Comparison of ENCODE assay signal across 8 cellular contexts in the genomic region with DNA sequence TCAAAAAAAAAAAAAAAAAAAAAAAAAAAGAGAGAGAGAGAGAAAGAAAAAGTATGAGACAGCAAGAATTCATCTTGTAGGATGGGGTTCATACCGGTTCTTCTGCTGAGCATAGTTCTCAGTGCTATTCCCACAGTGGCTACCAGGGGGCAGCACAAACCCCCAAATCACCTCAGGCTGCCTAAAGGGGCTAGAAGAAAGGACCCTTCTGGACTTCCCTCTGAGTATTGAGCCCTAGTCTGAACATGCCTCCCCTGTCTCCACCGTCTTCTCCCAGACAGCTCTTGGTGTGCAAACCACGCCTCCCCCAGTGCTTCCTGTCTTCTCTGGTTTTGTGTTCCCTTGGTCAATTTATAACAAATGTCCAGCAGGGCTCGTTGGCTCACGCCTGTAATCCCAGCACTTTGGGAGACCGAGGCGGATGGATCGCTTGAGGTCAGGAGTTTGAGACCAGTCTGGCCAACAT. TPM values are rescaled to one million over a fixed set of nuclear protein-coding genes. Genes with fewer than 3 reads are reported as not detected.
A peak's percentile ranks its signal among the peaks of the same experiment; 100 is the strongest.
DNase-seq lines count a peak whose midpoint lies in the region; ATAC-seq and TF ChIP-seq lines count a peak whose summit lies in the region.

No MANE protein-coding gene starts in this region.

- intact Hi-C loops in activated CD4-positive, alpha-beta memory T cell treated with anti-CD3 and anti-CD28 coated beads for 36 hours (cut with micrococcal nuclease), result loop anchor here (1.0 kb wide), 2 partner anchors 104 to 148 kb away; no protein-coding TSS in a partner anchor

- H3K4me1 Mint-ChIP-seq in activated CD4-positive, alpha-beta memory T cell treated with anti-CD3 and anti-CD28 coated beads for 36 hours (ENCODE audit: low read depth), result peaks cover 18% of the 10 kb centered on the region
- peaks cover 26% of the 10 kb centered on the region for H3K4me1 Mint-ChIP-seq in mesothelial cell of epicardium

- no peak overlapping the region for H3K27ac Mint-ChIP-seq in activated CD4-positive, alpha-beta memory T cell treated with anti-CD3 and anti-CD28 coated beads for 36 hours
- no peak overlapping the region for H3K27ac Mint-ChIP-seq in mesothelial cell of epicardium

- no peaks in the 10 kb centered on the region for H3K36me3 Mint-ChIP-seq in activated CD4-positive, alpha-beta memory T cell treated with anti-CD3 and anti-CD28 coated beads for 36 hours
- no peaks in the 10 kb centered on the region for H3K36me3 Mint-ChIP-seq in mesothelial cell of epicardium

- ATAC-seq in HG03175 (IDR thresholded peaks at IDR 0.05; ENCODE audit: unreplicated experiment) (peak; percentile 44), GM19351 (IDR thresholded peaks at IDR 0.05; ENCODE audit: unreplicated experiment) (no peak)
- peak; percentile 41 for ATAC-seq in stimulated activated naive CD8-positive, alpha-beta T cell treated with anti-CD3 and anti-CD28 coated beads, Interleukin-15, Interleukin-2, amounts not matched to agents 100 U/mL and 50 U/mL, for 24 hours

- TF ChIP-seq CTCF in mesothelial cell of epicardium (IDR thresholded peaks at IDR 0.05; ENCODE audit: unreplicated experiment), result peak; percentile 83

- H3K27me3 Mint-ChIP-seq in activated CD4-positive, alpha-beta memory T cell treated with anti-CD3 and anti-CD28 coated beads for 36 hours, result no peaks in the 10 kb centered on the region
- H3K27me3 Mint-ChIP-seq in mesothelial cell of epicardium (ENCODE audit: low read depth), result peaks cover 23% of the 10 kb centered on the region

- CTCF ChIA-PET in activated CD4-positive, alpha-beta memory T cell treated with anti-CD3 and anti-CD28 coated beads for 36 hours (lab: Charles Lee), result interaction anchor here (0.8 to 4.5 kb wide), 15 partner anchors 9 to 167 kb away, joined by 3 to 18 read pairs (median 6); partner anchors contain the start of genes COPZ1 and HOXC4

- DNase-seq in D341Med (ENCODE audit: low spot score) (peak; percentile 75), NCI-H774 (lab: John Stamatoyannopoulos, UW) (peak; percentile 61), mesothelial cell of epicardium (ENCODE audit: low spot score in 2 of 2, unreplicated experiment in 2 of 2) (peak; percentile 49 to 86)
- DNase-seq in activated CD4-positive, alpha-beta memory T cell treated with anti-CD3 and anti-CD28 coated beads for 36 hours, result peak; percentile 84
- DNase-seq in effector CD4-positive, alpha-beta T cell, result peak; percentile 41
- DNase-seq in stimulated activated naive CD8-positive, alpha-beta T cell treated with anti-CD3 and anti-CD28 coated beads, Interleukin-15, Interleukin-2, amounts not matched to agents 100 U/mL and 50 U/mL, for 24 hours, result peak; percentile 71

- no peaks in the 10 kb centered on the region for H3K9me3 Mint-ChIP-seq in activated CD4-positive, alpha-beta memory T cell treated with anti-CD3 and anti-CD28 coated beads for 36 hours
- no peaks in the 10 kb centered on the region for H3K9me3 Mint-ChIP-seq in mesothelial cell of epicardium

- no peak overlapping the region for H3K4me3 Mint-ChIP-seq in activated CD4-positive, alpha-beta memory T cell treated with anti-CD3 and anti-CD28 coated beads for 36 hours
- no peak overlapping the region for H3K4me3 Mint-ChIP-seq in mesothelial cell of epicardium

- POLR2A ChIA-PET in activated CD4-positive, alpha-beta memory T cell treated with anti-CD3 and anti-CD28 coated beads for 36 hours (lab: Charles Lee), result interaction anchor here (0.6 kb wide), 1 partner anchor 234 kb away, joined by 3 read pairs; no protein-coding TSS in a partner anchor

RNA-seq across cellular contexts. Expression of gene SMUG1, which starts 31.3 kb away (rescaled TPM):
- total RNA-seq in activated CD4-positive, alpha-beta memory T cell treated with anti-CD3 and anti-CD28 coated beads for 36 hours, result 10 to 100 TPM; 25.3 to 26.4 TPM
- 39.5 to 47.1 TPM (median 46.1 TPM) in 3 replicates for total RNA-seq in mesothelial cell of epicardium

RNA-seq across cellular contexts. Expression of gene CBX5, which starts 59.8 kb away (rescaled TPM):
- 100 to 1,000 TPM; 132 to 138 TPM for total RNA-seq in activated CD4-positive, alpha-beta memory T cell treated with anti-CD3 and anti-CD28 coated beads for 36 hours
- 209 to 219 TPM (median 217 TPM) in 3 replicates for total RNA-seq in mesothelial cell of epicardium
